Comparison of ENCODE assay signal across 9 cellular contexts in genomic region chr4:119025440-119025839, GRCh38.
DNase-seq lines count a peak whose midpoint lies in the region; ATAC-seq and TF ChIP-seq lines count a peak whose summit lies in the region.
"Had no signal": no experiment of that assay in that cellular context is flagged by ENCODE, and none has a peak within 500 bp of the region (broad histone marks: within the 10 kb centered on the region; RNA-seq: fewer than 3 reads in every experiment).

No MANE protein-coding gene starts in this region.

- peaks cover 4% of the 10 kb centered on the region for H3K4me1 Mint-ChIP-seq in activated naive CD8-positive, alpha-beta T cell treated with anti-CD3 and anti-CD28 coated beads for 36 hours

- H3K79me2 ChIP-seq in DOHH2 (ENCODE audit: control insufficient read depth, low read length), result peaks cover 28% of the 10 kb centered on the region

- peaks cover 3% of the 10 kb centered on the region; the same call in 1 of the 2 replicates for H3F3A ChIP-seq in DOHH2 (ENCODE audit: control insufficient read depth, insufficient read depth)

- H3K27me3 Mint-ChIP-seq in activated naive CD8-positive, alpha-beta T cell treated with anti-CD3 and anti-CD28 coated beads for 36 hours, result no peaks in the 10 kb centered on the region

- peak overlapping the region; percentile 72 for H3K4me2 ChIP-seq in DOHH2 (ENCODE audit: low read length)

- no peak for TF ChIP-seq CTCF in DOHH2 (IDR thresholded peaks at IDR 0.05; ENCODE audit: low read depth, low read length, poor library complexity, severe bottlenecking)
- no peak for TF ChIP-seq CTCF in fibroblast of mammary gland (conservative IDR thresholded peaks at IDR 0.05; ENCODE audit: control insufficient read depth, insufficient read depth, low read depth, low read length)
- no peak for TF ChIP-seq CTCF in psoas muscle (IDR thresholded peaks at IDR 0.05)

- peak overlapping the region; percentile 55 for H3K27ac ChIP-seq in DOHH2 (ENCODE audit: low read depth, low read length)
- H3K27ac ChIP-seq in psoas muscle, result peak overlapping the region; percentile 98

- H3K9me3 ChIP-seq in DOHH2 (ENCODE audit: control insufficient read depth, insufficient read depth, low read length), result no peaks in the 10 kb centered on the region
- H3K9me3 ChIP-seq in psoas muscle, result no peaks in the 10 kb centered on the region

- DNase-seq in SIG-M5 treated with dmso at 0.1 percent for 504 hours (lab: John Stamatoyannopoulos, UW; ENCODE audit: unreplicated experiment) (peak; percentile 63), fibroblast of mammary gland (ENCODE audit: low read depth) (peak; percentile 77), psoas muscle (peak in 1 of 2 donors; percentile 54), middle frontal gyrus (ENCODE audit: extremely low spot score, low spot score) (no peak), medulla oblongata (ENCODE audit: extremely low spot score) (no peak)
- no peak for DNase-seq in activated naive CD8-positive, alpha-beta T cell treated with anti-CD3 and anti-CD28 coated beads for 36 hours
- no peak for DNase-seq in activated naive CD4-positive, alpha-beta T cell treated with Interleukin-2 at 50 U/mL for 16 hours
- DNase-seq: GDM1 had no signal

- WGBS in psoas muscle, 3 donors, result 9 to 17% (median 9%) methylated on average over 3 of the region's 3 CpGs

- no peaks in the 10 kb centered on the region for H3K9me3 Mint-ChIP-seq in activated naive CD8-positive, alpha-beta T cell treated with anti-CD3 and anti-CD28 coated beads for 36 hours

- H4K20me1 ChIP-seq in DOHH2 (ENCODE audit: control insufficient read depth, insufficient read depth, low read depth, low read length), result no peaks in the 10 kb centered on the region

- intact Hi-C loops in psoas muscle (cut with DNase I), result no loop called here

- ATAC-seq in psoas muscle, result peak in 1 of 4 donors; percentile 18

- H3K9me2 ChIP-seq in DOHH2 (replicated peaks; ENCODE audit: control insufficient read depth, low read length), result no peaks in the 10 kb centered on the region

- H3K4me1 ChIP-seq in DOHH2 (ENCODE audit: control insufficient read depth, low read length), result peaks cover 40% of the 10 kb centered on the region
- peaks cover 28% of the 10 kb centered on the region for H3K4me1 ChIP-seq in psoas muscle

- peak overlapping the region; percentile 65 for H3K4me3 ChIP-seq in DOHH2 (ENCODE audit: low read length)
- H3K4me3 ChIP-seq in fibroblast of mammary gland (ENCODE audit: control insufficient read depth, low read depth, low read length), result peak overlapping the region; percentile 28
- peak overlapping the region; percentile 77 for H3K4me3 ChIP-seq in psoas muscle

- peaks cover 8% of the 10 kb centered on the region; the same call in 1 of the 2 replicates for H3K36me3 ChIP-seq in DOHH2 (ENCODE audit: control insufficient read depth, low read length)
- H3K36me3 ChIP-seq in psoas muscle (ENCODE audit: insufficient read depth in 1 of 2, low read depth in 1 of 2), result peaks cover 0 to 9% of the 10 kb centered on the region in 2 donors

- H3K4me3 Mint-ChIP-seq in activated naive CD8-positive, alpha-beta T cell treated with anti-CD3 and anti-CD28 coated beads for 36 hours, result no peak overlapping the region

- no peak overlapping the region for H3K27ac Mint-ChIP-seq in activated naive CD8-positive, alpha-beta T cell treated with anti-CD3 and anti-CD28 coated beads for 36 hours

- no peaks in the 10 kb centered on the region for H3K36me3 Mint-ChIP-seq in activated naive CD8-positive, alpha-beta T cell treated with anti-CD3 and anti-CD28 coated beads for 36 hours

- H3K27me3 ChIP-seq in DOHH2 (ENCODE audit: control insufficient read depth, low read length) (no peaks in the 10 kb centered on the region), psoas muscle (ENCODE audit: insufficient read depth in 3 of 3, low read length in 2 of 3) (no peaks in the 10 kb centered on the region)

Comparison
In these comparisons a context has a peak if more than half of its experiments do, and no peak if none do; other contexts are left out.
1. DNase-seq: peak in SIG-M5 treated with dmso at 0.1 percent for 504 hours (single experiment) and fibroblast of mammary gland (single experiment); none in activated naive CD8-positive, alpha-beta T cell treated with anti-CD3 and anti-CD28 coated beads for 36 hours (single experiment), middle frontal gyrus (single experiment), medulla oblongata (single experiment) and activated naive CD4-positive, alpha-beta T cell treated with Interleukin-2 at 50 U/mL for 16 hours (single experiment).
2. Peak in every context shown above with its lines, with median percentiles within 50 percentile points of each other: H3K4me3 ChIP-seq.